In genomic region chr16:24139282-24139681, GRCh38 we compare ENCODE assay signal across 18 cellular contexts.
DNase-seq lines count a peak whose midpoint lies in the region; ATAC-seq and TF ChIP-seq lines count a peak whose summit lies in the region.
"Had no signal": no experiment of that assay in that cellular context is flagged by ENCODE, and none has a peak within 500 bp of the region (broad histone marks: within the 10 kb centered on the region; RNA-seq: fewer than 3 reads in every experiment).

No MANE protein-coding gene starts in this region.

- no peak overlapping the region for H3K4me3 ChIP-seq in sigmoid colon
- H3K4me3 ChIP-seq: GM23248, tibial nerve had no signal

- H3K27me3 Mint-ChIP-seq in activated T-cell treated with anti-CD3 and anti-CD28 coated beads, Interleukin-2, amount 50 U/mL, for 4 hours (ENCODE audit: low read depth) = no peaks in the 10 kb centered on the region
- H3K27me3 Mint-ChIP-seq: CD8-positive, alpha-beta memory T cell had no signal

- no peaks in the 10 kb centered on the region for H3K9me3 Mint-ChIP-seq in activated T-cell treated with anti-CD3 and anti-CD28 coated beads, Interleukin-2, amount 50 U/mL, for 4 hours
- H3K9me3 Mint-ChIP-seq: CD8-positive, alpha-beta memory T cell had no signal

- no peaks in the 10 kb centered on the region for H3K27me3 ChIP-seq in sigmoid colon
- H3K27me3 ChIP-seq: tibial nerve had no signal

- H3K4me3 Mint-ChIP-seq in activated T-cell treated with anti-CD3 and anti-CD28 coated beads, Interleukin-2, amount 50 U/mL, for 4 hours = no peak overlapping the region
- H3K4me3 Mint-ChIP-seq: CD8-positive, alpha-beta memory T cell had no signal

- TF ChIP-seq POLR2A in sigmoid colon (IDR thresholded peaks at IDR 0.05) = no peak

- WGBS in sigmoid colon, 2 donors = 67% methylated on average over 3 of the region's 3 CpGs

- peaks cover 0 to 26% (median 10%) of the 10 kb centered on the region in 4 donors for H3K4me1 ChIP-seq in sigmoid colon
- H3K4me1 ChIP-seq: tibial nerve had no signal

- H3K27ac ChIP-seq in sigmoid colon = no peak overlapping the region
- H3K27ac ChIP-seq: GM23248, tibial nerve had no signal

- H3K36me3 ChIP-seq in sigmoid colon = no peaks in the 10 kb centered on the region
- H3K36me3 ChIP-seq: tibial nerve had no signal

- peaks cover 31% of the 10 kb centered on the region for H3K36me3 Mint-ChIP-seq in activated T-cell treated with anti-CD3 and anti-CD28 coated beads, Interleukin-2, amount 50 U/mL, for 4 hours (ENCODE audit: insufficient read depth)

- peaks cover 13% of the 10 kb centered on the region for H3K4me1 Mint-ChIP-seq in activated T-cell treated with anti-CD3 and anti-CD28 coated beads, Interleukin-2, amount 50 U/mL, for 4 hours (ENCODE audit: low read depth)

- no peak for DNase-seq in activated T-cell treated with anti-CD3 and anti-CD28 coated beads, Interleukin-2, amount 50 U/mL, for 4 hours
- no peak for DNase-seq in activated T-cell treated with anti-CD3 and anti-CD28 coated beads, Interleukin-2, amount 50 U/mL, for 48 hours
- DNase-seq in SW480 (ENCODE audit: low spot score) (peak; percentile 40), sigmoid colon (no peak)
- DNase-seq in stimulated activated naive CD8-positive, alpha-beta T cell treated with anti-CD3 and anti-CD28 coated beads, Interleukin-15, Interleukin-2, amounts not matched to agents 100 U/mL and 50 U/mL, for 24 hours = no peak
- DNase-seq: activated CD8-positive, alpha-beta memory T cell treated with anti-CD3 and anti-CD28 coated beads, Interleukin-2, amount 50 U/mL, for 48 hours; amniotic stem cell; CD8-positive, alpha-beta memory T cell; GM23248; mesenchymal stem cell; NCI-H2081 treated with DMSO at 0.1 percent for 48 hours; NCI-H69; SK-N-SH had no signal

- H3K9me3 ChIP-seq in sigmoid colon = no peaks in the 10 kb centered on the region
- H3K9me3 ChIP-seq: SK-N-SH, tibial nerve had no signal

- no peak for TF ChIP-seq CTCF in sigmoid colon (IDR thresholded peaks at IDR 0.05)

- intact Hi-C loops in sigmoid colon (cut with DNase I) = no loop called here

- TF ChIP-seq EP300 in sigmoid colon (IDR thresholded peaks at IDR 0.05) = no peak

- ATAC-seq in activated T-cell treated with anti-CD3 and anti-CD28 coated beads, Interleukin-2, amount 50 U/mL, for 4 hours = peak; percentile 94 to 96
- ATAC-seq in esophagus mucosa = peak; percentile 76
- ATAC-seq in stimulated activated naive CD8-positive, alpha-beta T cell treated with anti-CD3 and anti-CD28 coated beads, Interleukin-15, Interleukin-2, amounts not matched to agents 100 U/mL and 50 U/mL, for 24 hours = peak; percentile 94
- no peak for ATAC-seq in GM21447 (IDR thresholded peaks at IDR 0.05; ENCODE audit: unreplicated experiment)
- ATAC-seq in HG02623 (IDR thresholded peaks at IDR 0.05; ENCODE audit: unreplicated experiment) = no peak
- ATAC-seq: Panc1 had no signal

Comparison
In these comparisons a context has a peak if more than half of its experiments do, and no peak if none do; other contexts are left out.
1. ATAC-seq: peak in activated T-cell treated with anti-CD3 and anti-CD28 coated beads, Interleukin-2, amount 50 U/mL, for 4 hours (2 of 2), esophagus mucosa (single experiment) and stimulated activated naive CD8-positive, alpha-beta T cell treated with anti-CD3 and anti-CD28 coated beads, Interleukin-15, Interleukin-2, amounts not matched to agents 100 U/mL and 50 U/mL, for 24 hours (single experiment); none in GM21447 (single experiment) and HG02623 (single experiment).